13 cellular contexts compared by ENCODE assay signal in the genomic region with DNA sequence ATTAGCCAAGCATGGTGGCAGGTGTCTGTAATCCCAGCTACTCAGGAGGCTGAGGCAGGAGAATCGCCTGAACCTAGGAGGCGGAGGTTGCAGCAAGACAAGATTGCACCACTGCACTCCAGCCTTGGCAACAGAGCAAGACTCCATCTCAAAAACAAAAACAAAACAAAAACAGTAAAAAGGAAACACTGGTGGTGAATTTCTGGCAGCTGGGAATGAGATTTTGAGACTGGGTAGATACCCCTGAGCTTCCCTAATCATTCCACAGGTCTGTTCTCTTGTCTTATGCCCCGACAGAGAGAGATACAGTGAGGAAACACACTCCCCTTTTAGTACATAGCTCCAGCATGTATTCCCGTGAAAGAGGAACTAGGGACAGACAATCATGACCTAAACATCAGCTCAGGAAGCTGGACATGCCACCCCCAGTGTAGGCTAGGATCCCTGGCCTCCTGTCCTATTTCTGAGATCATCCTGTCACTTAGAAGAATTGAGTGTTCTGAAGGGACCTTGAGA. TPM values are rescaled to one million over a fixed set of nuclear protein-coding genes. Genes with fewer than 3 reads are reported as not detected.
DNase-seq lines count a peak whose midpoint lies in the region; ATAC-seq lines count a peak whose summit lies in the region.
"Had no signal": no experiment of that assay in that cellular context is flagged by ENCODE, and none has a peak within 500 bp of the region (broad histone marks: within the 10 kb centered on the region; RNA-seq: fewer than 3 reads in every experiment).

No MANE protein-coding gene starts in this region.

- H3K14ac ChIP-seq in mesenchymal stem cell (ENCODE audit: low read length in 2 of 2) = no peak overlapping the region

- H3K27ac ChIP-seq in mesenchymal stem cell (ENCODE audit: low read length, poor library complexity, severe bottlenecking) = no peak overlapping the region
- H3K27ac ChIP-seq: colonic mucosa, GM23248 had no signal

- peaks cover 17% of the 10 kb centered on the region for H3K36me3 Mint-ChIP-seq in dendritic cell treated with granulocyte-macrophage colony-stimulating factor and Interleukin-4, amounts not matched to agents 40 ng/mL and 50 ng/mL, for 4 days (ENCODE audit: low read depth)

- H4K91ac ChIP-seq in mesenchymal stem cell (ENCODE audit: low read length) = no peak overlapping the region

- no peak overlapping the region for H2BK5ac ChIP-seq in mesenchymal stem cell (ENCODE audit: low read depth, low read length, poor library complexity, severe bottlenecking)

- H3K79me1 ChIP-seq in mesenchymal stem cell (replicated peaks; ENCODE audit: low read length, poor library complexity, severe bottlenecking) = peaks cover 23% of the 10 kb centered on the region

- H2AFZ ChIP-seq in mesenchymal stem cell (ENCODE audit: low read depth, low read length) = no peak overlapping the region
- H2AFZ ChIP-seq: GM23248 had no signal

- peak overlapping the region in 1 of 2 experiments; percentile 11 for H2BK12ac ChIP-seq in mesenchymal stem cell (ENCODE audit: low read length in 2 of 2)

- no peak overlapping the region for H2BK15ac ChIP-seq in mesenchymal stem cell (ENCODE audit: low read depth, poor library complexity, severe bottlenecking)

- no peak overlapping the region for H3K4ac ChIP-seq in mesenchymal stem cell (ENCODE audit: low read depth in 1 of 2, low read length in 2 of 2)

- H3K9me3 Mint-ChIP-seq in dendritic cell treated with granulocyte-macrophage colony-stimulating factor and Interleukin-4, amounts not matched to agents 40 ng/mL and 50 ng/mL, for 4 days = no peaks in the 10 kb centered on the region

- H3K4me1 Mint-ChIP-seq in dendritic cell treated with granulocyte-macrophage colony-stimulating factor and Interleukin-4, amounts not matched to agents 40 ng/mL and 50 ng/mL, for 4 days (ENCODE audit: low read depth) = peaks cover 53% of the 10 kb centered on the region

- H3K4me2 ChIP-seq in mesenchymal stem cell (ENCODE audit: low read length, poor library complexity, severe bottlenecking) = no peak overlapping the region

- DNase-seq in Right ventricle myocardium superior (peak; percentile 51), cardiac septum (ENCODE audit: low spot score) (no peak), mesenchymal stem cell (peak; percentile 13), HPDE6-E6E7 (ENCODE audit: extremely low spot score) (no peak), NCI-H1105 (lab: John Stamatoyannopoulos, UW) (no peak)
- DNase-seq: adrenal gland, colonic mucosa, DMS79 treated with DMSO at 0.1 percent for 48 hours, GM23248, NCI-H1092 had no signal

- peak; percentile 51 for ATAC-seq in Right ventricle myocardium superior (ENCODE audit: poor library complexity)
- ATAC-seq in GM19397 (IDR thresholded peaks at IDR 0.05; ENCODE audit: unreplicated experiment) = no peak
- ATAC-seq in GM18519 (IDR thresholded peaks at IDR 0.05; ENCODE audit: low FRiP score, unreplicated experiment) = no peak

- H3K36me3 ChIP-seq in mesenchymal stem cell (ENCODE audit: control insufficient read depth in 1 of 2, insufficient read depth in 2 of 2, low read depth in 1 of 2, low read length in 2 of 2) = peaks cover 0 to 83% of the 10 kb centered on the region in 2 experiments
- H3K36me3 ChIP-seq: adrenal gland, colonic mucosa had no signal

- no peak overlapping the region for H3K23ac ChIP-seq in mesenchymal stem cell (ENCODE audit: low read length in 2 of 2)

- H2BK120ac ChIP-seq in mesenchymal stem cell (ENCODE audit: low read depth, low read length) = no peak overlapping the region

- H3K4me3 Mint-ChIP-seq in dendritic cell treated with granulocyte-macrophage colony-stimulating factor and Interleukin-4, amounts not matched to agents 40 ng/mL and 50 ng/mL, for 4 days = peak overlapping the region; percentile 37

- intact Hi-C loops in Right ventricle myocardium superior (cut with DNase I) = loop anchor here (10.0 kb wide), 1 partner anchor 195 kb away; no protein-coding TSS in a partner anchor
- intact Hi-C loops in cardiac septum (cut with DNase I) = no loop called here
- intact Hi-C loops in dendritic cell treated with granulocyte-macrophage colony-stimulating factor and Interleukin-4, amounts not matched to agents 40 ng/mL and 50 ng/mL, for 4 days (cut with micrococcal nuclease) = no loop called here

- no peak overlapping the region for H2AK5ac ChIP-seq in mesenchymal stem cell (ENCODE audit: low read length, severe bottlenecking)

- no peaks in the 10 kb centered on the region for H3K4me1 ChIP-seq in mesenchymal stem cell (ENCODE audit: control insufficient read depth, insufficient read depth, low read depth, low read length)

- 86% methylated on average over 4 of the region's 4 CpGs for WGBS in mesenchymal stem cell

- H3K18ac ChIP-seq in mesenchymal stem cell (ENCODE audit: low read depth in 1 of 2, low read length in 2 of 2) = peak overlapping the region in 1 of 2 experiments; percentile 38

- H3K27ac Mint-ChIP-seq in dendritic cell treated with granulocyte-macrophage colony-stimulating factor and Interleukin-4, amounts not matched to agents 40 ng/mL and 50 ng/mL, for 4 days = peak overlapping the region; percentile 78

- H3K9ac ChIP-seq in mesenchymal stem cell (ENCODE audit: low read length) = no peak overlapping the region
- H3K9ac ChIP-seq: GM23248 had no signal

- no peak overlapping the region for H3K4me3 ChIP-seq in mesenchymal stem cell (ENCODE audit: insufficient read depth in 1 of 2, low read depth in 1 of 2, low read length in 2 of 2)
- H3K4me3 ChIP-seq: adrenal gland, colonic mucosa, GM23248 had no signal

- no peaks in the 10 kb centered on the region for H3K27me3 ChIP-seq in mesenchymal stem cell (ENCODE audit: control insufficient read depth in 1 of 2, insufficient read depth in 1 of 2, low read length in 2 of 2)
- H3K27me3 ChIP-seq: adrenal gland, colonic mucosa had no signal

- no peak overlapping the region for H4K8ac ChIP-seq in mesenchymal stem cell (ENCODE audit: low read length)

- no peaks in the 10 kb centered on the region for H3K9me3 ChIP-seq in mesenchymal stem cell (ENCODE audit: control insufficient read depth, low read length)
- H3K9me3 ChIP-seq: adrenal gland, colonic mucosa had no signal

- no peaks in the 10 kb centered on the region for H3K27me3 Mint-ChIP-seq in dendritic cell treated with granulocyte-macrophage colony-stimulating factor and Interleukin-4, amounts not matched to agents 40 ng/mL and 50 ng/mL, for 4 days

RNA-seq across cellular contexts. Expression of gene MAN1A1, which starts 9.6 kb away (rescaled TPM):
- total RNA-seq in Right ventricle myocardium superior (17.2 TPM), cardiac septum (15.0 TPM)
- 45.1 TPM for polyA plus RNA-seq in mesenchymal stem cell (2013, experiment 1 of 2)
- 45.7 TPM for polyA plus RNA-seq in mesenchymal stem cell (2013, experiment 2 of 2)

Comparison
In these comparisons a context has a peak if more than half of its experiments do, and no peak if none do; other contexts are left out.
1. DNase-seq: peak in Right ventricle myocardium superior (single experiment) and mesenchymal stem cell (single experiment); none in cardiac septum (single experiment), HPDE6-E6E7 (single experiment) and NCI-H1105 (single experiment).